In genomic region chr10:72800000-72800740, GRCh38 we compare ENCODE assay signal across 1 cellular context.
TF ChIP-seq lines count a peak whose summit lies in the region.

No MANE protein-coding gene starts in this region.

TF ChIP-seq in K562, 482 proteins besides CTCF, POLR2A, EP300 and RAD21 (continued from another document and continues in another):
- TF ChIP-seq, protein P1, sequence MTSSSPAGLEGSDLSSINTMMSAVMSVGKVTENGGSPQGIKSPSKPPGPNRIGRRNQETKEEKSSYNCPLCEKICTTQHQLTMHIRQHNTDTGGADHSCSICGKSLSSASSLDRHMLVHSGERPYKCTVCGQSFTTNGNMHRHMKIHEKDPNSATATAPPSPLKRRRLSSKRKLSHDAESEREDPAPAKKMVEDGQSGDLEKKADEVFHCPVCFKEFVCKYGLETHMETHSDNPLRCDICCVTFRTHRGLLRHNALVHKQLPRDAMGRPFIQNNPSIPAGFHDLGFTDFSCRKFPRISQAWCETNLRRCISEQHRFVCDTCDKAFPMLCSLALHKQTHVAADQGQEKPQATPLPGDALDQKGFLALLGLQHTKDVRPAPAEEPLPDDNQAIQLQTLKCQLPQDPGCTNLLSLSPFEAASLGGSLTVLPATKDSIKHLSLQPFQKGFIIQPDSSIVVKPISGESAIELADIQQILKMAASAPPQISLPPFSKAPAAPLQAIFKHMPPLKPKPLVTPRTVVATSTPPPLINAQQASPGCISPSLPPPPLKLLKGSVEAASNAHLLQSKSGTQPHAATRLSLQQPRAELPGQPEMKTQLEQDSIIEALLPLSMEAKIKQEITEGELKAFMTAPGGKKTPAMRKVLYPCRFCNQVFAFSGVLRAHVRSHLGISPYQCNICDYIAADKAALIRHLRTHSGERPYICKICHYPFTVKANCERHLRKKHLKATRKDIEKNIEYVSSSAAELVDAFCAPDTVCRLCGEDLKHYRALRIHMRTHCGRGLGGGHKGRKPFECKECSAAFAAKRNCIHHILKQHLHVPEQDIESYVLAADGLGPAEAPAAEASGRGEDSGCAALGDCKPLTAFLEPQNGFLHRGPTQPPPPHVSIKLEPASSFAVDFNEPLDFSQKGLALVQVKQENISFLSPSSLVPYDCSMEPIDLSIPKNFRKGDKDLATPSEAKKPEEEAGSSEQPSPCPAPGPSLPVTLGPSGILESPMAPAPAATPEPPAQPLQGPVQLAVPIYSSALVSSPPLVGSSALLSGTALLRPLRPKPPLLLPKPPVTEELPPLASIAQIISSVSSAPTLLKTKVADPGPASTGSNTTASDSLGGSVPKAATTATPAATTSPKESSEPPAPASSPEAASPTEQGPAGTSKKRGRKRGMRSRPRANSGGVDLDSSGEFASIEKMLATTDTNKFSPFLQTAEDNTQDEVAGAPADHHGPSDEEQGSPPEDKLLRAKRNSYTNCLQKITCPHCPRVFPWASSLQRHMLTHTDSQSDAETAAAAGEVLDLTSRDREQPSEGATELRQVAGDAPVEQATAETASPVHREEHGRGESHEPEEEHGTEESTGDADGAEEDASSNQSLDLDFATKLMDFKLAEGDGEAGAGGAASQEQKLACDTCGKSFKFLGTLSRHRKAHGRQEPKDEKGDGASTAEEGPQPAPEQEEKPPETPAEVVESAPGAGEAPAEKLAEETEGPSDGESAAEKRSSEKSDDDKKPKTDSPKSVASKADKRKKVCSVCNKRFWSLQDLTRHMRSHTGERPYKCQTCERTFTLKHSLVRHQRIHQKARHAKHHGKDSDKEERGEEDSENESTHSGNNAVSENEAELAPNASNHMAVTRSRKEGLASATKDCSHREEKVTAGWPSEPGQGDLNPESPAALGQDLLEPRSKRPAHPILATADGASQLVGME (CRISPR knock-in tag; IDR thresholded peaks at IDR 0.05) = no peak
- TF ChIP-seq HLTF (IDR thresholded peaks at IDR 0.05) = no peak
- TF ChIP-seq NEUROD1 (IDR thresholded peaks at IDR 0.05; ENCODE audit: borderline replicate concordance, low read depth, low read length, partially characterized antibody) = no peak
- no peak for TF ChIP-seq HSF4 (CRISPR knock-in tag; IDR thresholded peaks at IDR 0.05; ENCODE audit: borderline replicate concordance)
- no peak for TF ChIP-seq ARHGAP35 (IDR thresholded peaks at IDR 0.05; ENCODE audit: partially characterized antibody)
- TF ChIP-seq, protein P2, sequence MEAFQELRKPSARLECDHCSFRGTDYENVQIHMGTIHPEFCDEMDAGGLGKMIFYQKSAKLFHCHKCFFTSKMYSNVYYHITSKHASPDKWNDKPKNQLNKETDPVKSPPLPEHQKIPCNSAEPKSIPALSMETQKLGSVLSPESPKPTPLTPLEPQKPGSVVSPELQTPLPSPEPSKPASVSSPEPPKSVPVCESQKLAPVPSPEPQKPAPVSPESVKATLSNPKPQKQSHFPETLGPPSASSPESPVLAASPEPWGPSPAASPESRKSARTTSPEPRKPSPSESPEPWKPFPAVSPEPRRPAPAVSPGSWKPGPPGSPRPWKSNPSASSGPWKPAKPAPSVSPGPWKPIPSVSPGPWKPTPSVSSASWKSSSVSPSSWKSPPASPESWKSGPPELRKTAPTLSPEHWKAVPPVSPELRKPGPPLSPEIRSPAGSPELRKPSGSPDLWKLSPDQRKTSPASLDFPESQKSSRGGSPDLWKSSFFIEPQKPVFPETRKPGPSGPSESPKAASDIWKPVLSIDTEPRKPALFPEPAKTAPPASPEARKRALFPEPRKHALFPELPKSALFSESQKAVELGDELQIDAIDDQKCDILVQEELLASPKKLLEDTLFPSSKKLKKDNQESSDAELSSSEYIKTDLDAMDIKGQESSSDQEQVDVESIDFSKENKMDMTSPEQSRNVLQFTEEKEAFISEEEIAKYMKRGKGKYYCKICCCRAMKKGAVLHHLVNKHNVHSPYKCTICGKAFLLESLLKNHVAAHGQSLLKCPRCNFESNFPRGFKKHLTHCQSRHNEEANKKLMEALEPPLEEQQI (IDR thresholded peaks at IDR 0.05) = 0 out of 2 replicates have a peak, but pooled peaks have one; percentile 48
- no peak for TF ChIP-seq CBX8 (IDR thresholded peaks at IDR 0.05; ENCODE audit: borderline replicate concordance, extremely low read depth, low read depth, low read length, poor library complexity, severe bottlenecking)
- TF ChIP-seq TAL1 (IDR thresholded peaks at IDR 0.05) = peak; percentile 83
- TF ChIP-seq HDGF (IDR thresholded peaks at IDR 0.05) = no peak
- TF ChIP-seq U2AF2 (optimal IDR thresholded peaks at IDR 0.05; ENCODE audit: low read depth, low read length) = no peak
- TF ChIP-seq, protein P3, sequence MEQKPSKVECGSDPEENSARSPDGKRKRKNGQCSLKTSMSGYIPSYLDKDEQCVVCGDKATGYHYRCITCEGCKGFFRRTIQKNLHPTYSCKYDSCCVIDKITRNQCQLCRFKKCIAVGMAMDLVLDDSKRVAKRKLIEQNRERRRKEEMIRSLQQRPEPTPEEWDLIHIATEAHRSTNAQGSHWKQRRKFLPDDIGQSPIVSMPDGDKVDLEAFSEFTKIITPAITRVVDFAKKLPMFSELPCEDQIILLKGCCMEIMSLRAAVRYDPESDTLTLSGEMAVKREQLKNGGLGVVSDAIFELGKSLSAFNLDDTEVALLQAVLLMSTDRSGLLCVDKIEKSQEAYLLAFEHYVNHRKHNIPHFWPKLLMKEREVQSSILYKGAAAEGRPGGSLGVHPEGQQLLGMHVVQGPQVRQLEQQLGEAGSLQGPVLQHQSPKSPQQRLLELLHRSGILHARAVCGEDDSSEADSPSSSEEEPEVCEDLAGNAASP (IDR thresholded peaks at IDR 0.05) = no peak
- TF ChIP-seq ARNT (IDR thresholded peaks at IDR 0.05) = 0 out of 4 replicates have a peak, but pooled peaks of 1 of the 2 experiments have one; percentile 31
- TF ChIP-seq JUND (IDR thresholded peaks at IDR 0.05; ENCODE audit: borderline replicate concordance, low read depth, low read length) = peak; percentile 56; the same call in 1 of the 2 replicates
- peak; percentile 64; the same call in 2 of the 3 replicates for TF ChIP-seq JUND (tag; IDR thresholded peaks at IDR 0.05; ENCODE audit: borderline replicate concordance, low read depth, low read length)
- no peak for TF ChIP-seq PHTF2 (CRISPR knock-in tag; IDR thresholded peaks at IDR 0.05)
- no peak for TF ChIP-seq ASH1L (IDR thresholded peaks at IDR 0.05; ENCODE audit: borderline replicate concordance, low read depth, partially characterized antibody)
- TF ChIP-seq KHSRP (IDR thresholded peaks at IDR 0.05) = no peak; the same call in 1 of the 2 replicates
- no peak for TF ChIP-seq ZEB2 (IDR thresholded peaks at IDR 0.05)
- TF ChIP-seq THAP7 (CRISPR knock-in tag; IDR thresholded peaks at IDR 0.05) = no peak
- no peak for TF ChIP-seq GMEB1 (CRISPR knock-in tag; IDR thresholded peaks at IDR 0.05)
- TF ChIP-seq SMARCC2 (IDR thresholded peaks at IDR 0.05; ENCODE audit: low read depth) = peak; percentile 82
- TF ChIP-seq SMARCA4 (IDR thresholded peaks at IDR 0.05) = peak; percentile 91
- no peak for TF ChIP-seq ZNF384 (IDR thresholded peaks at IDR 0.05; ENCODE audit: low read depth, low read length)
- TF ChIP-seq ZC3H4 (CRISPR knock-in tag; IDR thresholded peaks at IDR 0.05; ENCODE audit: borderline replicate concordance) = no peak
- TF ChIP-seq PBX2 (CRISPR knock-in tag; IDR thresholded peaks at IDR 0.05; ENCODE audit: low read depth) = no peak
- TF ChIP-seq PBX2 (tag; conservative IDR thresholded peaks at IDR 0.05; ENCODE audit: low read depth) = peak; percentile 97
- no peak for TF ChIP-seq ETV5 (CRISPR knock-in tag; IDR thresholded peaks at IDR 0.05; ENCODE audit: low read depth)
- TF ChIP-seq ZNF175 (CRISPR knock-in tag; IDR thresholded peaks at IDR 0.05; ENCODE audit: low read depth) = peak; percentile 64; the same call in 1 of the 2 replicates
- TF ChIP-seq TCF7L2 (IDR thresholded peaks at IDR 0.05; ENCODE audit: low read depth, low read length) = no peak
- no peak for TF ChIP-seq MTA1 (IDR thresholded peaks at IDR 0.05; ENCODE audit: borderline replicate concordance)
- no peak for TF ChIP-seq ZNF134 (CRISPR knock-in tag; conservative IDR thresholded peaks at IDR 0.05)
- TF ChIP-seq AFF1 (IDR thresholded peaks at IDR 0.05; ENCODE audit: low read depth in 1 of 2, partially characterized antibody in 2 of 2) = no peak
- peak; percentile 97 for TF ChIP-seq KDM1A (IDR thresholded peaks at IDR 0.05)
- TF ChIP-seq ELF4 (CRISPR knock-in tag; IDR thresholded peaks at IDR 0.05) = no peak
- TF ChIP-seq SRSF9 (IDR thresholded peaks at IDR 0.05; ENCODE audit: borderline replicate concordance, low read depth, low read length) = no peak
- TF ChIP-seq ZNF589 (CRISPR knock-in tag; IDR thresholded peaks at IDR 0.05; ENCODE audit: low read depth) = peak; percentile 46; the same call in 1 of the 2 replicates
- no peak for TF ChIP-seq NR1H2 (CRISPR knock-in tag; IDR thresholded peaks at IDR 0.05)
- no peak for TF ChIP-seq TGIF2 (CRISPR knock-in tag; IDR thresholded peaks at IDR 0.05)
- TF ChIP-seq CBFA2T2 (conservative IDR thresholded peaks at IDR 0.05) = peak; percentile 83
- TF ChIP-seq, protein P4, sequence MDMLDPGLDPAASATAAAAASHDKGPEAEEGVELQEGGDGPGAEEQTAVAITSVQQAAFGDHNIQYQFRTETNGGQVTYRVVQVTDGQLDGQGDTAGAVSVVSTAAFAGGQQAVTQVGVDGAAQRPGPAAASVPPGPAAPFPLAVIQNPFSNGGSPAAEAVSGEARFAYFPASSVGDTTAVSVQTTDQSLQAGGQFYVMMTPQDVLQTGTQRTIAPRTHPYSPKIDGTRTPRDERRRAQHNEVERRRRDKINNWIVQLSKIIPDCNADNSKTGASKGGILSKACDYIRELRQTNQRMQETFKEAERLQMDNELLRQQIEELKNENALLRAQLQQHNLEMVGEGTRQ (CRISPR knock-in tag; IDR thresholded peaks at IDR 0.05) = no peak
- no peak for TF ChIP-seq ZNF436 (CRISPR knock-in tag; IDR thresholded peaks at IDR 0.05)
